Comparison of ENCODE assay signal across 9 cellular contexts in genomic region chr16:88747588-88748301, GRCh38. TPM values are rescaled to one million over a fixed set of nuclear protein-coding genes. Genes with fewer than 3 reads are reported as not detected.
DNase-seq lines count a peak whose midpoint lies in the region; ATAC-seq and TF ChIP-seq lines count a peak whose summit lies in the region.
"Had no signal": no experiment of that assay in that cellular context is flagged by ENCODE, and none has a peak within 500 bp of the region (broad histone marks: within the 10 kb centered on the region; RNA-seq: fewer than 3 reads in every experiment).

No MANE protein-coding gene starts in this region.

- H3K27me3 ChIP-seq in HAP-1 (ENCODE audit: low read depth) (no peaks in the 10 kb centered on the region), colonic mucosa (no peaks in the 10 kb centered on the region)

- H3K9me3 Mint-ChIP-seq in activated T-helper 1 cell treated with anti-CD3 and anti-CD28 coated beads, Interleukin-12 subunit alpha, Interleukin-12 subunit beta, Interleukin-2, Interleukin-4 antibody, amounts not matched to agents 30 ng/mL and 10 ng/mL and 1 ng/mL, durations not matched to agents 14 hours and 24 hours and 36 hours: no peaks in the 10 kb centered on the region
- H3K9me3 Mint-ChIP-seq: stimulated activated naive CD8-positive, alpha-beta T cell treated with anti-CD3 and anti-CD28 coated beads, Interleukin-15, Interleukin-2, amounts not matched to agents 100 ng/mL and 50 ng/mL, for 24 hours had no signal

- no peaks in the 10 kb centered on the region; the same call in 1 of the 2 replicates for H3K36me3 ChIP-seq in HAP-1 (replicated peaks)
- no peaks in the 10 kb centered on the region for H3K36me3 ChIP-seq in colonic mucosa

- H3K4me3 ChIP-seq in HAP-1 (no peak overlapping the region), colonic mucosa (no peak overlapping the region)

- no peak overlapping the region for H3K4me3 Mint-ChIP-seq in activated T-helper 1 cell treated with anti-CD3 and anti-CD28 coated beads, Interleukin-12 subunit alpha, Interleukin-12 subunit beta, Interleukin-2, Interleukin-4 antibody, amounts not matched to agents 30 ng/mL and 10 ng/mL and 1 ng/mL, durations not matched to agents 14 hours and 24 hours and 36 hours
- H3K4me3 Mint-ChIP-seq: stimulated activated naive CD8-positive, alpha-beta T cell treated with anti-CD3 and anti-CD28 coated beads, Interleukin-15, Interleukin-2, amounts not matched to agents 100 ng/mL and 50 ng/mL, for 24 hours had no signal

- H3K36me3 Mint-ChIP-seq in activated T-helper 1 cell treated with anti-CD3 and anti-CD28 coated beads, Interleukin-12 subunit alpha, Interleukin-12 subunit beta, Interleukin-2, Interleukin-4 antibody, amounts not matched to agents 30 ng/mL and 10 ng/mL and 1 ng/mL, durations not matched to agents 14 hours and 24 hours and 36 hours (ENCODE audit: low read depth): peaks cover 2% of the 10 kb centered on the region

- ATAC-seq in HG03432 (IDR thresholded peaks at IDR 0.05; ENCODE audit: unreplicated experiment): no peak

- H3K27me3 Mint-ChIP-seq in activated T-helper 1 cell treated with anti-CD3 and anti-CD28 coated beads, Interleukin-12 subunit alpha, Interleukin-12 subunit beta, Interleukin-2, Interleukin-4 antibody, amounts not matched to agents 30 ng/mL and 10 ng/mL and 1 ng/mL, durations not matched to agents 14 hours and 24 hours and 36 hours (ENCODE audit: insufficient read depth): no peaks in the 10 kb centered on the region
- H3K27me3 Mint-ChIP-seq: stimulated activated naive CD8-positive, alpha-beta T cell treated with anti-CD3 and anti-CD28 coated beads, Interleukin-15, Interleukin-2, amounts not matched to agents 100 ng/mL and 50 ng/mL, for 24 hours had no signal

- H3K4me1 ChIP-seq in HAP-1 (no peaks in the 10 kb centered on the region), colonic mucosa (peaks cover 9% of the 10 kb centered on the region)

- intact Hi-C loops in colonic mucosa (cut with DNase I): loop anchor here (10.0 kb wide), 1 partner anchor 417 kb away; no protein-coding TSS in a partner anchor
- intact Hi-C loops in activated T-helper 1 cell treated with anti-CD3 and anti-CD28 coated beads, Interleukin-12 subunit alpha, Interleukin-12 subunit beta, Interleukin-2, Interleukin-4 antibody, amounts not matched to agents 30 ng/mL and 10 ng/mL and 1 ng/mL, durations not matched to agents 14 hours and 24 hours and 36 hours (cut with micrococcal nuclease): no loop called here

- no peak overlapping the region for H3K27ac Mint-ChIP-seq in activated T-helper 1 cell treated with anti-CD3 and anti-CD28 coated beads, Interleukin-12 subunit alpha, Interleukin-12 subunit beta, Interleukin-2, Interleukin-4 antibody, amounts not matched to agents 30 ng/mL and 10 ng/mL and 1 ng/mL, durations not matched to agents 14 hours and 24 hours and 36 hours
- H3K27ac Mint-ChIP-seq: stimulated activated naive CD8-positive, alpha-beta T cell treated with anti-CD3 and anti-CD28 coated beads, Interleukin-15, Interleukin-2, amounts not matched to agents 100 ng/mL and 50 ng/mL, for 24 hours had no signal

- in situ Hi-C loops in HAP-1 (cut with MboI; ENCODE audit: low sequenced_read_pairs): no loop called here

- H3K4me1 Mint-ChIP-seq in activated T-helper 1 cell treated with anti-CD3 and anti-CD28 coated beads, Interleukin-12 subunit alpha, Interleukin-12 subunit beta, Interleukin-2, Interleukin-4 antibody, amounts not matched to agents 30 ng/mL and 10 ng/mL and 1 ng/mL, durations not matched to agents 14 hours and 24 hours and 36 hours (ENCODE audit: low read depth): peaks cover 10% of the 10 kb centered on the region

- H3K9me3 ChIP-seq in HAP-1: no peaks in the 10 kb centered on the region
- H3K9me3 ChIP-seq in colonic mucosa: no peaks in the 10 kb centered on the region

- DNase-seq in CD1c-positive myeloid dendritic cell (ENCODE audit: extremely low spot score) (peak; percentile 41), HAP-1 (ENCODE audit: low spot score in 2 of 2) (peak; percentile 28 to 77), SIG-M5 (lab: John Stamatoyannopoulos, UW) (peak; percentile 4), colonic mucosa (peak; percentile 63), OCI-M2 (lab: John Stamatoyannopoulos, UW; ENCODE audit: unreplicated experiment) (no peak)
- peak; percentile 12 to 32 for DNase-seq in stimulated activated CD8-positive, alpha-beta memory T cell treated with anti-CD3 and anti-CD28 coated beads, Interleukin-2, amount 100 ng/mL, for 48 hours (ENCODE audit: low read depth in 2 of 2)
- DNase-seq in activated T-helper 1 cell treated with anti-CD3 and anti-CD28 coated beads, Interleukin-12 subunit alpha, Interleukin-12 subunit beta, Interleukin-2, Interleukin-4 antibody, amounts not matched to agents 30 ng/mL and 10 ng/mL and 1 ng/mL, durations not matched to agents 14 hours and 24 hours and 36 hours (ENCODE audit: low spot score): no peak

- no peak overlapping the region for H3K27ac ChIP-seq in colonic mucosa

- H3K9ac ChIP-seq in colonic mucosa (ENCODE audit: low read depth in 2 of 2, low read length in 2 of 2): no peak overlapping the region

- TF ChIP-seq CTCF in colonic mucosa (IDR thresholded peaks at IDR 0.05): peak; percentile 47

RNA-seq across cellular contexts. Expression of gene PIEZO1, which starts 37.3 kb away (rescaled TPM):
- total RNA-seq in colonic mucosa: 100 to 1,000 TPM; 104 to 118 TPM
- 214 and 217 TPM in 2 replicates for total RNA-seq in activated T-helper 1 cell treated with anti-CD3 and anti-CD28 coated beads, Interleukin-12 subunit alpha, Interleukin-12 subunit beta, Interleukin-2, Interleukin-4 antibody, amounts not matched to agents 30 ng/mL and 10 ng/mL and 1 ng/mL, durations not matched to agents 14 hours and 24 hours and 36 hours

RNA-seq across cellular contexts. Expression of gene CTU2, which starts 41.4 kb away (rescaled TPM):
- 10 to 100 TPM in 1 of 2 donors, 1 to 10 TPM in 1; 7.8 to 23.1 TPM for total RNA-seq in colonic mucosa
- total RNA-seq in activated T-helper 1 cell treated with anti-CD3 and anti-CD28 coated beads, Interleukin-12 subunit alpha, Interleukin-12 subunit beta, Interleukin-2, Interleukin-4 antibody, amounts not matched to agents 30 ng/mL and 10 ng/mL and 1 ng/mL, durations not matched to agents 14 hours and 24 hours and 36 hours: 66.3 and 74.7 TPM in 2 replicates

RNA-seq across cellular contexts. Expression of gene RNF166, which starts 41.5 kb away (rescaled TPM):
- total RNA-seq in colonic mucosa: 1 to 10 TPM; 9.2 to 9.3 TPM
- total RNA-seq in activated T-helper 1 cell treated with anti-CD3 and anti-CD28 coated beads, Interleukin-12 subunit alpha, Interleukin-12 subunit beta, Interleukin-2, Interleukin-4 antibody, amounts not matched to agents 30 ng/mL and 10 ng/mL and 1 ng/mL, durations not matched to agents 14 hours and 24 hours and 36 hours: 42.4 and 45.0 TPM in 2 replicates

RNA-seq across cellular contexts. Expression of gene CDT1, which starts 55.8 kb away (rescaled TPM):
- 10 to 100 TPM; 14.9 to 71.7 TPM for total RNA-seq in colonic mucosa
- total RNA-seq in activated T-helper 1 cell treated with anti-CD3 and anti-CD28 coated beads, Interleukin-12 subunit alpha, Interleukin-12 subunit beta, Interleukin-2, Interleukin-4 antibody, amounts not matched to agents 30 ng/mL and 10 ng/mL and 1 ng/mL, durations not matched to agents 14 hours and 24 hours and 36 hours: 95.4 and 97.3 TPM in 2 replicates

Comparison
In these comparisons a context has a peak if more than half of its experiments do, and no peak if none do; other contexts are left out.
1. DNase-seq: peak in CD1c-positive myeloid dendritic cell (single experiment), HAP-1 (2 of 2), SIG-M5 (single experiment), colonic mucosa (single experiment) and stimulated activated CD8-positive, alpha-beta memory T cell treated with anti-CD3 and anti-CD28 coated beads, Interleukin-2, amount 100 ng/mL, for 48 hours (2 of 2); none in activated T-helper 1 cell treated with anti-CD3 and anti-CD28 coated beads, Interleukin-12 subunit alpha, Interleukin-12 subunit beta, Interleukin-2, Interleukin-4 antibody, amounts not matched to agents 30 ng/mL and 10 ng/mL and 1 ng/mL, durations not matched to agents 14 hours and 24 hours and 36 hours (single experiment) and OCI-M2 (single experiment).